2 cellular contexts compared by ENCODE assay signal in genomic region chr1:10437052-10437451, GRCh38.
TF ChIP-seq lines count a peak whose summit lies in the region.

No MANE protein-coding gene starts in this region.

TF ChIP-seq in SK-N-SH, 30 proteins besides CTCF, POLR2A, EP300 and RAD21:
- TF ChIP-seq NFIC (IDR thresholded peaks at IDR 0.05; ENCODE audit: borderline replicate concordance): no peak
- TF ChIP-seq USF1 (IDR thresholded peaks at IDR 0.05; ENCODE audit: borderline replicate concordance, low read depth): no peak
- TF ChIP-seq TAF1 (IDR thresholded peaks at IDR 0.05; ENCODE audit: borderline replicate concordance, low read depth, low read length): no peak
- no peak for TF ChIP-seq USF2 (IDR thresholded peaks at IDR 0.05; ENCODE audit: borderline replicate concordance, low read depth, low read length)
- TF ChIP-seq POLR2AphosphoS5 (IDR thresholded peaks at IDR 0.05; ENCODE audit: low read depth, low read length): no peak
- TF ChIP-seq FOSL2 (IDR thresholded peaks at IDR 0.05; ENCODE audit: borderline replicate concordance, low read depth): no peak
- TF ChIP-seq GATA2 (CRISPR knock-in tag; IDR thresholded peaks at IDR 0.05): no peak
- TF ChIP-seq REST (IDR thresholded peaks at IDR 0.05; ENCODE audit: low read depth, low read length): no peak
- no peak for TF ChIP-seq SMC3 (IDR thresholded peaks at IDR 0.05; ENCODE audit: low read depth, low read length)
- no peak for TF ChIP-seq IRF3 (IDR thresholded peaks at IDR 0.05; ENCODE audit: low read depth, low read length)
- no peak for TF ChIP-seq PBX3 (IDR thresholded peaks at IDR 0.05)
- no peak for TF ChIP-seq SIN3A (IDR thresholded peaks at IDR 0.05; ENCODE audit: borderline replicate concordance, low read depth, low read length)
- no peak for TF ChIP-seq FOXM1 (IDR thresholded peaks at IDR 0.05; ENCODE audit: low read depth)
- TF ChIP-seq RFX5 (IDR thresholded peaks at IDR 0.05; ENCODE audit: low read length): no peak

TF ChIP-seq in HepG2, 621 proteins besides CTCF, POLR2A, EP300 and RAD21:
- TF ChIP-seq NCOA2 (CRISPR knock-in tag; IDR thresholded peaks at IDR 0.05) (no peak), FOXP4 (CRISPR knock-in tag; IDR thresholded peaks at IDR 0.05) (no peak), ZNF44 (CRISPR knock-in tag; IDR thresholded peaks at IDR 0.05) (no peak), ZNF616 (CRISPR knock-in tag; IDR thresholded peaks at IDR 0.05; ENCODE audit: low read depth) (no peak), TEF (CRISPR knock-in tag; IDR thresholded peaks at IDR 0.05) (no peak), REST (IDR thresholded peaks at IDR 0.05; ENCODE audit: borderline replicate concordance in 1 of 2, low read depth in 1 of 2, low read length in 2 of 2) (no peak), ZKSCAN8 (CRISPR knock-in tag; IDR thresholded peaks at IDR 0.05; ENCODE audit: borderline replicate concordance) (no peak), HNRNPH1 (optimal IDR thresholded peaks at IDR 0.05; ENCODE audit: low read depth, low read length) (no peak), KLF12 (CRISPR knock-in tag; IDR thresholded peaks at IDR 0.05; ENCODE audit: borderline replicate concordance) (no peak), ZNF670 (CRISPR knock-in tag; IDR thresholded peaks at IDR 0.05; ENCODE audit: borderline replicate concordance) (no peak), ZNF207 (IDR thresholded peaks at IDR 0.05; ENCODE audit: borderline replicate concordance) (no peak), NFE2L2 (IDR thresholded peaks at IDR 0.05; ENCODE audit: low read length) (no peak), TCF7 (IDR thresholded peaks at IDR 0.05; ENCODE audit: low read depth) (no peak), FOXO4 (CRISPR knock-in tag; conservative IDR thresholded peaks at IDR 0.05) (no peak), ATF1 (CRISPR knock-in tag; IDR thresholded peaks at IDR 0.05) (no peak), NFAT5 (CRISPR knock-in tag; IDR thresholded peaks at IDR 0.05) (no peak), JARID2 (CRISPR knock-in tag; IDR thresholded peaks at IDR 0.05; ENCODE audit: insufficient replicate concordance) (no peak), MEIS1 (CRISPR knock-in tag; IDR thresholded peaks at IDR 0.05; ENCODE audit: borderline replicate concordance) (no peak), IKZF1 (IDR thresholded peaks at IDR 0.05) (no peak), HBP1 (CRISPR knock-in tag; IDR thresholded peaks at IDR 0.05; ENCODE audit: low read depth) (no peak)
